In genomic region chr5:140951636-140952035, GRCh38 we compare ENCODE assay signal across 6 cellular contexts. TPM values are rescaled to one million over a fixed set of nuclear protein-coding genes. Genes with fewer than 3 reads are reported as not detected.
"Had no signal": no experiment of that assay in that cellular context is flagged by ENCODE, and none has a peak within 500 bp of the region (broad histone marks: within the 10 kb centered on the region; RNA-seq: fewer than 3 reads in every experiment).

No MANE protein-coding gene starts in this region.

- H3K4me1 ChIP-seq: HAP-1 had no signal

- DNase-seq: GM23248, GOT3, H7 had no signal

- H3K36me3 Mint-ChIP-seq: IgD-negative memory B cell had no signal

- H3K36me3 ChIP-seq: HAP-1 had no signal

- H3K4me3 ChIP-seq: GM23248, HAP-1 had no signal

- H3K9ac ChIP-seq: GM23248 had no signal

- H3K27ac Mint-ChIP-seq: IgD-negative memory B cell had no signal

- H3K9me3 ChIP-seq: HAP-1 had no signal

- H3K4me1 Mint-ChIP-seq: IgD-negative memory B cell had no signal

- H3K27ac ChIP-seq: GM23248 had no signal

- H3K4me3 Mint-ChIP-seq: IgD-negative memory B cell had no signal

RNA-seq across cellular contexts. Expression of gene PCDHAC2, which starts 14.6 kb away (rescaled TPM):
- total RNA-seq: GM23248 had no signal
- polyA plus RNA-seq: GM23248, IgD-negative memory B cell had no signal

RNA-seq across cellular contexts. Expression of gene PCDHAC1, which starts 25.5 kb away (rescaled TPM):
- total RNA-seq: GM23248, HT-29 had no signal
- polyA plus RNA-seq: GM23248, IgD-negative memory B cell had no signal
